Comparison of ENCODE assay signal across 1 cellular context in the genomic region with DNA sequence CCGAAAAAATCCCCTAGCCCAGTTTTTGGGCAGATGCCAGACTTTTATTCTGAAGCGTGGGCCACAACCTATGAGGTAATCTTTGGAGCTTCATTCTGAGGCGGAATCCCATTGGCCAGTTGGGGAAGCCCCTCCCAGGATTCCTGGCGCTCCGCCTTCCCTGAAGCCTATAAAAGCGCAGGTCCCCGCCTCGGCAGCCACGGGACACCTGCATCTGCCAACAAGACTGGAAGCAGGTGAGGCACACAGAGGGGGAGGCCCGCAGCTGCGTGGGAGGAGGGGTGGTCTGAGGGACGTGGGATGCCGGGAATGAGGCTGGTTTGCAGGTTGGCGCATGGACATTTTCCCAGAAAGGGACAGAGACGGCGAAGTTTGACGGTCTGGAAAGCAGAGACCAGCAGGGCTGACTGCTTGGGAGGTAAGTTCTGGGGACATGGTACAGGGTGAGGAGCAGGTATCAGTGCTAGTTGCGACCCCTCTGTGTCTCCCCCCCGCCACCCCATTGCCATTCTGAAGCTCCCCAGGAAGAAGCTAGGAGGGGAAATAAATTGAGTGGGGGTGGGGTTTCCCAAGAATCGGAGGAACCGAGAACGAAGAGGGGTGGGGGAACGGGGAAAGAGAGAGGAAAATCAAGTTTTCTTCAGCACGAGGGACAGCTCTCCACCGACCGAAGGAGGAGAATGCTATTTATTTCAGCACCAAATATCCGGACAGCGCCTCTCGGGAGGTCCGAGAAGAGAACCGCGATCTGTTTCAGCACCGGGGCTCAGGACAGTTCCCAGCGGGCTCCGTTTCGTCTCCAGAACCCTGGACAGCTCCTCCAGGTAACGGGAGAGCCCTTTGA.
A peak's percentile ranks its signal among the peaks of the same experiment; 100 is the strongest.
TF ChIP-seq lines count a peak whose summit lies in the region.

No MANE protein-coding gene starts in this region.

TF ChIP-seq in GM12878, 131 proteins besides CTCF, POLR2A, EP300 and RAD21 (continues in another document):
- TF ChIP-seq, protein P1, sequence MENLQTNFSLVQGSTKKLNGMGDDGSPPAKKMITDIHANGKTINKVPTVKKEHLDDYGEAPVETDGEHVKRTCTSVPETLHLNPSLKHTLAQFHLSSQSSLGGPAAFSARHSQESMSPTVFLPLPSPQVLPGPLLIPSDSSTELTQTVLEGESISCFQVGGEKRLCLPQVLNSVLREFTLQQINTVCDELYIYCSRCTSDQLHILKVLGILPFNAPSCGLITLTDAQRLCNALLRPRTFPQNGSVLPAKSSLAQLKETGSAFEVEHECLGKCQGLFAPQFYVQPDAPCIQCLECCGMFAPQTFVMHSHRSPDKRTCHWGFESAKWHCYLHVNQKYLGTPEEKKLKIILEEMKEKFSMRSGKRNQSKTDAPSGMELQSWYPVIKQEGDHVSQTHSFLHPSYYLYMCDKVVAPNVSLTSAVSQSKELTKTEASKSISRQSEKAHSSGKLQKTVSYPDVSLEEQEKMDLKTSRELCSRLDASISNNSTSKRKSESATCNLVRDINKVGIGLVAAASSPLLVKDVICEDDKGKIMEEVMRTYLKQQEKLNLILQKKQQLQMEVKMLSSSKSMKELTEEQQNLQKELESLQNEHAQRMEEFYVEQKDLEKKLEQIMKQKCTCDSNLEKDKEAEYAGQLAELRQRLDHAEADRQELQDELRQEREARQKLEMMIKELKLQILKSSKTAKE (IDR thresholded peaks at IDR 0.05; ENCODE audit: low read depth, poor library complexity, severe bottlenecking) = peak; percentile 83
- TF ChIP-seq FOXM1 (IDR thresholded peaks at IDR 0.05; ENCODE audit: low read depth, low read length) = no peak
- TF ChIP-seq, protein P2, sequence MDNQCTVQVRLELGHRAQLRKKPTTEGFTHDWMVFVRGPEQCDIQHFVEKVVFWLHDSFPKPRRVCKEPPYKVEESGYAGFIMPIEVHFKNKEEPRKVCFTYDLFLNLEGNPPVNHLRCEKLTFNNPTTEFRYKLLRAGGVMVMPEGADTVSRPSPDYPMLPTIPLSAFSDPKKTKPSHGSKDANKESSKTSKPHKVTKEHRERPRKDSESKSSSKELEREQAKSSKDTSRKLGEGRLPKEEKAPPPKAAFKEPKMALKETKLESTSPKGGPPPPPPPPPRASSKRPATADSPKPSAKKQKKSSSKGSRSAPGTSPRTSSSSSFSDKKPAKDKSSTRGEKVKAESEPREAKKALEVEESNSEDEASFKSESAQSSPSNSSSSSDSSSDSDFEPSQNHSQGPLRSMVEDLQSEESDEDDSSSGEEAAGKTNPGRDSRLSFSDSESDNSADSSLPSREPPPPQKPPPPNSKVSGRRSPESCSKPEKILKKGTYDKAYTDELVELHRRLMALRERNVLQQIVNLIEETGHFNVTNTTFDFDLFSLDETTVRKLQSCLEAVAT (IDR thresholded peaks at IDR 0.05) = peak; percentile 57; the same call in 1 of the 2 replicates
- TF ChIP-seq, protein P3, sequence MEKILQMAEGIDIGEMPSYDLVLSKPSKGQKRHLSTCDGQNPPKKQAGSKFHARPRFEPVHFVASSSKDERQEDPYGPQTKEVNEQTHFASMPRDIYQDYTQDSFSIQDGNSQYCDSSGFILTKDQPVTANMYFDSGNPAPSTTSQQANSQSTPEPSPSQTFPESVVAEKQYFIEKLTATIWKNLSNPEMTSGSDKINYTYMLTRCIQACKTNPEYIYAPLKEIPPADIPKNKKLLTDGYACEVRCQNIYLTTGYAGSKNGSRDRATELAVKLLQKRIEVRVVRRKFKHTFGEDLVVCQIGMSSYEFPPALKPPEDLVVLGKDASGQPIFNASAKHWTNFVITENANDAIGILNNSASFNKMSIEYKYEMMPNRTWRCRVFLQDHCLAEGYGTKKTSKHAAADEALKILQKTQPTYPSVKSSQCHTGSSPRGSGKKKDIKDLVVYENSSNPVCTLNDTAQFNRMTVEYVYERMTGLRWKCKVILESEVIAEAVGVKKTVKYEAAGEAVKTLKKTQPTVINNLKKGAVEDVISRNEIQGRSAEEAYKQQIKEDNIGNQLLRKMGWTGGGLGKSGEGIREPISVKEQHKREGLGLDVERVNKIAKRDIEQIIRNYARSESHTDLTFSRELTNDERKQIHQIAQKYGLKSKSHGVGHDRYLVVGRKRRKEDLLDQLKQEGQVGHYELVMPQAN (conservative IDR thresholded peaks at IDR 0.05) = peak; percentile 99
- TF ChIP-seq JUND (IDR thresholded peaks at IDR 0.05; ENCODE audit: low read depth, low read length) = no peak
- no peak for TF ChIP-seq ZZZ3 (IDR thresholded peaks at IDR 0.05; ENCODE audit: control insufficient read depth, insufficient read length, low read depth)
- TF ChIP-seq, protein P4, sequence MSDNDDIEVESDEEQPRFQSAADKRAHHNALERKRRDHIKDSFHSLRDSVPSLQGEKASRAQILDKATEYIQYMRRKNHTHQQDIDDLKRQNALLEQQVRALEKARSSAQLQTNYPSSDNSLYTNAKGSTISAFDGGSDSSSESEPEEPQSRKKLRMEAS (IDR thresholded peaks at IDR 0.05; ENCODE audit: low read depth, low read length) = peak; percentile 61; the same call in 1 of the 2 replicates
- TF ChIP-seq SREBF2 (IDR thresholded peaks at IDR 0.05; ENCODE audit: low read length) = no peak
- no peak for TF ChIP-seq SP1 (IDR thresholded peaks at IDR 0.05; ENCODE audit: low read depth, low read length)
- TF ChIP-seq, protein P5, sequence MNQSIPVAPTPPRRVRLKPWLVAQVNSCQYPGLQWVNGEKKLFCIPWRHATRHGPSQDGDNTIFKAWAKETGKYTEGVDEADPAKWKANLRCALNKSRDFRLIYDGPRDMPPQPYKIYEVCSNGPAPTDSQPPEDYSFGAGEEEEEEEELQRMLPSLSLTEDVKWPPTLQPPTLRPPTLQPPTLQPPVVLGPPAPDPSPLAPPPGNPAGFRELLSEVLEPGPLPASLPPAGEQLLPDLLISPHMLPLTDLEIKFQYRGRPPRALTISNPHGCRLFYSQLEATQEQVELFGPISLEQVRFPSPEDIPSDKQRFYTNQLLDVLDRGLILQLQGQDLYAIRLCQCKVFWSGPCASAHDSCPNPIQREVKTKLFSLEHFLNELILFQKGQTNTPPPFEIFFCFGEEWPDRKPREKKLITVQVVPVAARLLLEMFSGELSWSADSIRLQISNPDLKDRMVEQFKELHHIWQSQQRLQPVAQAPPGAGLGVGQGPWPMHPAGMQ (IDR thresholded peaks at IDR 0.05; ENCODE audit: borderline replicate concordance) = no peak
- TF ChIP-seq NBN (IDR thresholded peaks at IDR 0.05) = peak; percentile 56
- no peak for TF ChIP-seq NFIC (IDR thresholded peaks at IDR 0.05; ENCODE audit: low read depth, low read length)
- TF ChIP-seq SMAD1 (IDR thresholded peaks at IDR 0.05; ENCODE audit: low read depth, partially characterized antibody) = no peak
- TF ChIP-seq, protein P6, sequence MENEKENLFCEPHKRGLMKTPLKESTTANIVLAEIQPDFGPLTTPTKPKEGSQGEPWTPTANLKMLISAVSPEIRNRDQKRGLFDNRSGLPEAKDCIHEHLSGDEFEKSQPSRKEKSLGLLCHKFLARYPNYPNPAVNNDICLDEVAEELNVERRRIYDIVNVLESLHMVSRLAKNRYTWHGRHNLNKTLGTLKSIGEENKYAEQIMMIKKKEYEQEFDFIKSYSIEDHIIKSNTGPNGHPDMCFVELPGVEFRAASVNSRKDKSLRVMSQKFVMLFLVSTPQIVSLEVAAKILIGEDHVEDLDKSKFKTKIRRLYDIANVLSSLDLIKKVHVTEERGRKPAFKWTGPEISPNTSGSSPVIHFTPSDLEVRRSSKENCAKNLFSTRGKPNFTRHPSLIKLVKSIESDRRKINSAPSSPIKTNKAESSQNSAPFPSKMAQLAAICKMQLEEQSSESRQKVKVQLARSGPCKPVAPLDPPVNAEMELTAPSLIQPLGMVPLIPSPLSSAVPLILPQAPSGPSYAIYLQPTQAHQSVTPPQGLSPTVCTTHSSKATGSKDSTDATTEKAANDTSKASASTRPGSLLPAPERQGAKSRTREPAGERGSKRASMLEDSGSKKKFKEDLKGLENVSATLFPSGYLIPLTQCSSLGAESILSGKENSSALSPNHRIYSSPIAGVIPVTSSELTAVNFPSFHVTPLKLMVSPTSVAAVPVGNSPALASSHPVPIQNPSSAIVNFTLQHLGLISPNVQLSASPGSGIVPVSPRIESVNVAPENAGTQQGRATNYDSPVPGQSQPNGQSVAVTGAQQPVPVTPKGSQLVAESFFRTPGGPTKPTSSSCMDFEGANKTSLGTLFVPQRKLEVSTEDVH (IDR thresholded peaks at IDR 0.05; ENCODE audit: low read depth, partially characterized antibody) = peak; percentile 91
- TF ChIP-seq ZNF207 (IDR thresholded peaks at IDR 0.05; ENCODE audit: borderline replicate concordance) = peak; percentile 74; the same call in 1 of the 2 replicates
- TF ChIP-seq, protein P7, sequence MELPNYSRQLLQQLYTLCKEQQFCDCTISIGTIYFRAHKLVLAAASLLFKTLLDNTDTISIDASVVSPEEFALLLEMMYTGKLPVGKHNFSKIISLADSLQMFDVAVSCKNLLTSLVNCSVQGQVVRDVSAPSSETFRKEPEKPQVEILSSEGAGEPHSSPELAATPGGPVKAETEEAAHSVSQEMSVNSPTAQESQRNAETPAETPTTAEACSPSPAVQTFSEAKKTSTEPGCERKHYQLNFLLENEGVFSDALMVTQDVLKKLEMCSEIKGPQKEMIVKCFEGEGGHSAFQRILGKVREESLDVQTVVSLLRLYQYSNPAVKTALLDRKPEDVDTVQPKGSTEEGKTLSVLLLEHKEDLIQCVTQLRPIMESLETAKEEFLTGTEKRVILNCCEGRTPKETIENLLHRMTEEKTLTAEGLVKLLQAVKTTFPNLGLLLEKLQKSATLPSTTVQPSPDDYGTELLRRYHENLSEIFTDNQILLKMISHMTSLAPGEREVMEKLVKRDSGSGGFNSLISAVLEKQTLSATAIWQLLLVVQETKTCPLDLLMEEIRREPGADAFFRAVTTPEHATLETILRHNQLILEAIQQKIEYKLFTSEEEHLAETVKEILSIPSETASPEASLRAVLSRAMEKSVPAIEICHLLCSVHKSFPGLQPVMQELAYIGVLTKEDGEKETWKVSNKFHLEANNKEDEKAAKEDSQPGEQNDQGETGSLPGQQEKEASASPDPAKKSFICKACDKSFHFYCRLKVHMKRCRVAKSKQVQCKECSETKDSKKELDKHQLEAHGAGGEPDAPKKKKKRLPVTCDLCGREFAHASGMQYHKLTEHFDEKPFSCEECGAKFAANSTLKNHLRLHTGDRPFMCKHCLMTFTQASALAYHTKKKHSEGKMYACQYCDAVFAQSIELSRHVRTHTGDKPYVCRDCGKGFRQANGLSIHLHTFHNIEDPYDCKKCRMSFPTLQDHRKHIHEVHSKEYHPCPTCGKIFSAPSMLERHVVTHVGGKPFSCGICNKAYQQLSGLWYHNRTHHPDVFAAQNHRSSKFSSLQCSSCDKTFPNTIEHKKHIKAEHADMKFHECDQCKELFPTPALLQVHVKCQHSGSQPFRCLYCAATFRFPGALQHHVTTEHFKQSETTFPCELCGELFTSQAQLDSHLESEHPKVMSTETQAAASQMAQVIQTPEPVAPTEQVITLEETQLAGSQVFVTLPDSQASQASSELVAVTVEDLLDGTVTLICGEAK (IDR thresholded peaks at IDR 0.05; ENCODE audit: borderline replicate concordance) = peak; percentile 95
- TF ChIP-seq HCFC1 (IDR thresholded peaks at IDR 0.05; ENCODE audit: low read length) = peak; percentile 58; the same call in 1 of the 2 replicates
- TF ChIP-seq RB1 (IDR thresholded peaks at IDR 0.05; ENCODE audit: borderline replicate concordance) = peak; percentile 59; the same call in 1 of the 2 replicates
- no peak for TF ChIP-seq ZSCAN29 (IDR thresholded peaks at IDR 0.05)
- no peak for TF ChIP-seq ESRRA (IDR thresholded peaks at IDR 0.05; ENCODE audit: low read length)
- TF ChIP-seq, protein P8, sequence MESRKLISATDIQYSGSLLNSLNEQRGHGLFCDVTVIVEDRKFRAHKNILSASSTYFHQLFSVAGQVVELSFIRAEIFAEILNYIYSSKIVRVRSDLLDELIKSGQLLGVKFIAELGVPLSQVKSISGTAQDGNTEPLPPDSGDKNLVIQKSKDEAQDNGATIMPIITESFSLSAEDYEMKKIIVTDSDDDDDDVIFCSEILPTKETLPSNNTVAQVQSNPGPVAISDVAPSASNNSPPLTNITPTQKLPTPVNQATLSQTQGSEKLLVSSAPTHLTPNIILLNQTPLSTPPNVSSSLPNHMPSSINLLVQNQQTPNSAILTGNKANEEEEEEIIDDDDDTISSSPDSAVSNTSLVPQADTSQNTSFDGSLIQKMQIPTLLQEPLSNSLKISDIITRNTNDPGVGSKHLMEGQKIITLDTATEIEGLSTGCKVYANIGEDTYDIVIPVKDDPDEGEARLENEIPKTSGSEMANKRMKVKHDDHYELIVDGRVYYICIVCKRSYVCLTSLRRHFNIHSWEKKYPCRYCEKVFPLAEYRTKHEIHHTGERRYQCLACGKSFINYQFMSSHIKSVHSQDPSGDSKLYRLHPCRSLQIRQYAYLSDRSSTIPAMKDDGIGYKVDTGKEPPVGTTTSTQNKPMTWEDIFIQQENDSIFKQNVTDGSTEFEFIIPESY (IDR thresholded peaks at IDR 0.05) = peak; percentile 99
- TF ChIP-seq KLF5 (IDR thresholded peaks at IDR 0.05; ENCODE audit: partially characterized antibody) = no peak
- no peak for TF ChIP-seq MEF2B (IDR thresholded peaks at IDR 0.05; ENCODE audit: partially characterized antibody, poor library complexity, severe bottlenecking)
- no peak for TF ChIP-seq RBBP5 (conservative IDR thresholded peaks at IDR 0.05)
- TF ChIP-seq RELA (IDR thresholded peaks at IDR 0.05; ENCODE audit: borderline replicate concordance, partially characterized antibody) = peak; percentile 27
- 0 out of 2 replicates have a peak, but pooled peaks have one; percentile 15 for TF ChIP-seq TCF12 (IDR thresholded peaks at IDR 0.05; ENCODE audit: low read depth, low read length)
- no peak for TF ChIP-seq SUZ12 (IDR thresholded peaks at IDR 0.05; ENCODE audit: unreplicated experiment)
- TF ChIP-seq, protein P9, sequence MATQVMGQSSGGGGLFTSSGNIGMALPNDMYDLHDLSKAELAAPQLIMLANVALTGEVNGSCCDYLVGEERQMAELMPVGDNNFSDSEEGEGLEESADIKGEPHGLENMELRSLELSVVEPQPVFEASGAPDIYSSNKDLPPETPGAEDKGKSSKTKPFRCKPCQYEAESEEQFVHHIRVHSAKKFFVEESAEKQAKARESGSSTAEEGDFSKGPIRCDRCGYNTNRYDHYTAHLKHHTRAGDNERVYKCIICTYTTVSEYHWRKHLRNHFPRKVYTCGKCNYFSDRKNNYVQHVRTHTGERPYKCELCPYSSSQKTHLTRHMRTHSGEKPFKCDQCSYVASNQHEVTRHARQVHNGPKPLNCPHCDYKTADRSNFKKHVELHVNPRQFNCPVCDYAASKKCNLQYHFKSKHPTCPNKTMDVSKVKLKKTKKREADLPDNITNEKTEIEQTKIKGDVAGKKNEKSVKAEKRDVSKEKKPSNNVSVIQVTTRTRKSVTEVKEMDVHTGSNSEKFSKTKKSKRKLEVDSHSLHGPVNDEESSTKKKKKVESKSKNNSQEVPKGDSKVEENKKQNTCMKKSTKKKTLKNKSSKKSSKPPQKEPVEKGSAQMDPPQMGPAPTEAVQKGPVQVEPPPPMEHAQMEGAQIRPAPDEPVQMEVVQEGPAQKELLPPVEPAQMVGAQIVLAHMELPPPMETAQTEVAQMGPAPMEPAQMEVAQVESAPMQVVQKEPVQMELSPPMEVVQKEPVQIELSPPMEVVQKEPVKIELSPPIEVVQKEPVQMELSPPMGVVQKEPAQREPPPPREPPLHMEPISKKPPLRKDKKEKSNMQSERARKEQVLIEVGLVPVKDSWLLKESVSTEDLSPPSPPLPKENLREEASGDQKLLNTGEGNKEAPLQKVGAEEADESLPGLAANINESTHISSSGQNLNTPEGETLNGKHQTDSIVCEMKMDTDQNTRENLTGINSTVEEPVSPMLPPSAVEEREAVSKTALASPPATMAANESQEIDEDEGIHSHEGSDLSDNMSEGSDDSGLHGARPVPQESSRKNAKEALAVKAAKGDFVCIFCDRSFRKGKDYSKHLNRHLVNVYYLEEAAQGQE (IDR thresholded peaks at IDR 0.05; ENCODE audit: low read depth, low read length) = peak; percentile 100
- TF ChIP-seq ATF7 (IDR thresholded peaks at IDR 0.05; ENCODE audit: low read depth) = 0 out of 2 replicates have a peak, but pooled peaks have one; percentile 8
